ENCODE assay signal across 1 cellular context in the genomic region with DNA sequence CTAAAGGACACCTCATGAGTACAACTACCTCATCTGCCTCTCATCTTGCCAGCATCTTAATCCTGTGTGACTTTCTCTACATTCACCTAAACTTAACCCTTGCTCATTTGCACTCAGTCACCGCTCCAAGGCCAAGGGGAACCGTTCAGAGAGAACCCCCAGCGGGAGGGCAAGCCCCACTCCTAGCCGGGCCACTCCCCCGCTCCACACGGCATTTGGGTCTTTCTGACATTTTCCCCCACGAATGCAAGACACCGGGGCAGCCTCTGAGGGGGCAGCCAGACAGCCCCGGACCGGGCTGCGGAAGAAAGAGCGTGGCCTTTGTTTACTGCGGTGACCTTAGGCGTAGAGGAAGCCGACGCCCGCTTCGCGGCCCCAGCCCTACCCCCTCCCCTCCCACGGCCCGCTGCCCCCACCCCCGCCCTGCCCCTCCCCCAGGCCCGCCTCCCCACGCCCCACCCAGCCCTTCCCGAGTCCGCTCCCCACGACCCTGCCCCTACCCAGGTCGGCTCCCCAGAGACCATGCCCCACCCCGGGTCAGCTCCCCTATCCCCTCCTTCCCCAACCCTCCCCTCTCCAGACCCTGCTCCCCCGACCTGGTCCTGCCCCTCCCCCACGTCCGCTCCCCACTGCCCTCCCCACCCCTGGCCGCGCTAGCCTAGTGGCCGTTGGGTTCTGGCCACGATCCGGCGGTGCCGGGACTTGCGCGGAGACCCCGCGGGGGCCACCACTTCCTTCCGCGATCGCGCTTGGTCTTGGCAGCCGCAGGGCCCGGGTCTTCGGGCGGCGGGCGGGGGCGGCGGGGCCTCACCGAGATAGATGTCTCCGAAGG.
TF ChIP-seq lines count a peak whose summit lies in the region.

No MANE protein-coding gene starts in this region.

TF ChIP-seq in A549, 52 proteins besides CTCF, POLR2A, EP300 and RAD21 (continued from another document):
- TF ChIP-seq, protein P1, sequence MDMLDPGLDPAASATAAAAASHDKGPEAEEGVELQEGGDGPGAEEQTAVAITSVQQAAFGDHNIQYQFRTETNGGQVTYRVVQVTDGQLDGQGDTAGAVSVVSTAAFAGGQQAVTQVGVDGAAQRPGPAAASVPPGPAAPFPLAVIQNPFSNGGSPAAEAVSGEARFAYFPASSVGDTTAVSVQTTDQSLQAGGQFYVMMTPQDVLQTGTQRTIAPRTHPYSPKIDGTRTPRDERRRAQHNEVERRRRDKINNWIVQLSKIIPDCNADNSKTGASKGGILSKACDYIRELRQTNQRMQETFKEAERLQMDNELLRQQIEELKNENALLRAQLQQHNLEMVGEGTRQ (IDR thresholded peaks at IDR 0.05): no peak
- TF ChIP-seq FOXS1 (CRISPR knock-in tag; IDR thresholded peaks at IDR 0.05) (no peak), MYC (IDR thresholded peaks at IDR 0.05; ENCODE audit: borderline replicate concordance, low read length) (no peak), FOSL2 (IDR thresholded peaks at IDR 0.05) (no peak), FOSL2 (CRISPR knock-in tag; IDR thresholded peaks at IDR 0.05) (no peak), SMC3 (IDR thresholded peaks at IDR 0.05) (no peak), SREBF2 (IDR thresholded peaks at IDR 0.05) (no peak), RNF2 (IDR thresholded peaks at IDR 0.05; ENCODE audit: borderline replicate concordance, low read depth) (no peak), EHMT2 (IDR thresholded peaks at IDR 0.05; ENCODE audit: low read depth) (no peak), NFE2L2 (conservative IDR thresholded peaks at IDR 0.05; ENCODE audit: low read length) (no peak), PHF8 (IDR thresholded peaks at IDR 0.05; ENCODE audit: borderline replicate concordance, low read depth) (peak; percentile 61; the same call in 1 of the 2 replicates), MAFK (IDR thresholded peaks at IDR 0.05; ENCODE audit: partially characterized antibody) (no peak), CBX2 (IDR thresholded peaks at IDR 0.05; ENCODE audit: borderline replicate concordance, low read depth) (no peak), HOXB13 (CRISPR knock-in tag; IDR thresholded peaks at IDR 0.05; ENCODE audit: low read depth) (no peak), CBX8 (IDR thresholded peaks at IDR 0.05) (no peak), ZFP36 (IDR thresholded peaks at IDR 0.05; ENCODE audit: borderline replicate concordance, partially characterized antibody) (no peak), TP53 (CRISPR knock-in tag; IDR thresholded peaks at IDR 0.05) (no peak), POLR2AphosphoS2 (conservative IDR thresholded peaks at IDR 0.05; ENCODE audit: low read length) (0 out of 2 replicates have a peak, but pooled peaks have one; percentile 39), BHLHE40 (IDR thresholded peaks at IDR 0.05; ENCODE audit: low read depth, low read length) (no peak)
- TF ChIP-seq, protein P2, sequence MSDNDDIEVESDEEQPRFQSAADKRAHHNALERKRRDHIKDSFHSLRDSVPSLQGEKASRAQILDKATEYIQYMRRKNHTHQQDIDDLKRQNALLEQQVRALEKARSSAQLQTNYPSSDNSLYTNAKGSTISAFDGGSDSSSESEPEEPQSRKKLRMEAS (IDR thresholded peaks at IDR 0.05): no peak; the same call in 1 of the 2 replicates
- TF ChIP-seq, protein P3, sequence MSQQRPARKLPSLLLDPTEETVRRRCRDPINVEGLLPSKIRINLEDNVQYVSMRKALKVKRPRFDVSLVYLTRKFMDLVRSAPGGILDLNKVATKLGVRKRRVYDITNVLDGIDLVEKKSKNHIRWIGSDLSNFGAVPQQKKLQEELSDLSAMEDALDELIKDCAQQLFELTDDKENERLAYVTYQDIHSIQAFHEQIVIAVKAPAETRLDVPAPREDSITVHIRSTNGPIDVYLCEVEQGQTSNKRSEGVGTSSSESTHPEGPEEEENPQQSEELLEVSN (IDR thresholded peaks at IDR 0.05; ENCODE audit: borderline replicate concordance, low read depth): no peak
- TF ChIP-seq, protein P4, sequence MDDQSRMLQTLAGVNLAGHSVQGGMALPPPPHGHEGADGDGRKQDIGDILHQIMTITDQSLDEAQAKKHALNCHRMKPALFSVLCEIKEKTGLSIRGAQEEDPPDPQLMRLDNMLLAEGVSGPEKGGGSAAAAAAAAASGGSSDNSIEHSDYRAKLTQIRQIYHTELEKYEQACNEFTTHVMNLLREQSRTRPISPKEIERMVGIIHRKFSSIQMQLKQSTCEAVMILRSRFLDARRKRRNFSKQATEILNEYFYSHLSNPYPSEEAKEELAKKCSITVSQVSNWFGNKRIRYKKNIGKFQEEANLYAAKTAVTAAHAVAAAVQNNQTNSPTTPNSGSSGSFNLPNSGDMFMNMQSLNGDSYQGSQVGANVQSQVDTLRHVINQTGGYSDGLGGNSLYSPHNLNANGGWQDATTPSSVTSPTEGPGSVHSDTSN (IDR thresholded peaks at IDR 0.05): peak; percentile 53; the same call in 1 of the 2 replicates
- TF ChIP-seq, protein P5, sequence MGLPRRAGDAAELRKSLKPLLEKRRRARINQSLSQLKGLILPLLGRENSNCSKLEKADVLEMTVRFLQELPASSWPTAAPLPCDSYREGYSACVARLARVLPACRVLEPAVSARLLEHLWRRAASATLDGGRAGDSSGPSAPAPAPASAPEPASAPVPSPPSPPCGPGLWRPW (IDR thresholded peaks at IDR 0.05): no peak
